In the genomic region with DNA sequence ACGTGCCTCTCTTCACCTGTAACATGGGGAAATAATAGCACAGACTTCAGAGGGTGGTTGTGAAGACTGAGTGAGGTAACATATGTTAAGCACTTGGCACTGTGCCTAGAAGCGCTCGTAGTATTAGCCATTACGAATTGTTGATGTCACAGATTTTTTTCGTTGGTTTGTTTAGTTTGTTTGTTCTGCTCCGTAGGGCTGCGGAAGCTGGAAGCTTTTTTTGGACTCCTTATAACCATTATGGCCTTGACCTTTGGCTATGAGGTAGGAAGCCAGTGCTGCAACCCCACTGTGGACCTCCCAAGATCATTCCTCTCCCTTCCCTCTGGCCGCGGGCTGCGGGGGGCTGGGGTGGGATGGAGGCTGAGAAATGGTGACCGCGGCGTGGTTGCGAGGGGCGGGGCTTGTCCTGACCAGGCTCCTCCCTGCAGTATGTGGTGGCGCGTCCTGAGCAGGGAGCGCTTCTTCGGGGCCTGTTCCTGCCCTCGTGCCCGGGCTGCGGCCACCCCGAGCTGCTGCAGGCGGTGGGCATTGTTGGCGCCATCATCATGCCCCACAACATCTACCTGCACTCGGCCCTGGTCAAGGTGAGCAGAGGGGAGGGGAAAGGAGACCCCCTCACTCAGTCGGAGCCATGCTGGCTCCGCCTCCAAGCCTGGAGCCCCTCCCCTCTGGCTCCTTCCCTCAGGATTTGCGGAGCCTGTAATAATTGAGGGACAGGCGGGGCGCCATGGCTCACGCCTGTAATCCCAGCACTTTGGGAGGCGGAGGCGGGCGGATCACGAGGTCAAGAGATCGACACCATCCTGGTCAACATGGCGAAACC, we compare ENCODE assay signal across 8 cellular contexts. TPM values are rescaled to one million over a fixed set of nuclear protein-coding genes. Genes with fewer than 3 reads are reported as not detected.
DNase-seq lines count a peak whose midpoint lies in the region; ATAC-seq and TF ChIP-seq lines count a peak whose summit lies in the region.

No MANE protein-coding gene starts in this region.

- H3K4me3 ChIP-seq in heart right ventricle, result peak overlapping the region; percentile 8 to 55 (median 46)

- H3K36me3 Mint-ChIP-seq in activated T-cell treated with anti-CD3 and anti-CD28 coated beads, Interleukin-2, amount 50 U/mL, for 72 hours (ENCODE audit: insufficient read depth in 2 of 2), result no peaks in the 10 kb centered on the region

- peak overlapping the region in 8 of 10 donors; percentile 19 to 76 (median 39) for H3K27ac ChIP-seq in heart right ventricle

- peaks cover 0 to 51% (median 7%) of the 10 kb centered on the region in 9 donors for H3K4me1 ChIP-seq in heart right ventricle

- H3K27me3 Mint-ChIP-seq in activated T-cell treated with anti-CD3 and anti-CD28 coated beads, Interleukin-2, amount 50 U/mL, for 72 hours (ENCODE audit: low read depth), result peaks cover 6% of the 10 kb centered on the region

- no peak for TF ChIP-seq CTCF in heart right ventricle (IDR thresholded peaks at IDR 0.05)

- 11% methylated on average over 37 to 38 of the region's 38 CpGs for WGBS in heart right ventricle, 2 donors

- no peaks in the 10 kb centered on the region for H3K9me3 ChIP-seq in heart right ventricle

- H3K27ac Mint-ChIP-seq in activated T-cell treated with anti-CD3 and anti-CD28 coated beads, Interleukin-2, amount 50 U/mL, for 72 hours, result no peak overlapping the region

- peaks cover 0 to 54% (median 0%) of the 10 kb centered on the region in 9 donors for H3K36me3 ChIP-seq in heart right ventricle

- H3K9me3 Mint-ChIP-seq in activated T-cell treated with anti-CD3 and anti-CD28 coated beads, Interleukin-2, amount 50 U/mL, for 72 hours, result no peaks in the 10 kb centered on the region

- intact Hi-C loops in heart right ventricle (cut with DNase I), result no loop called here

- no peaks in the 10 kb centered on the region for H3K27me3 ChIP-seq in heart right ventricle

- H3K4me1 Mint-ChIP-seq in activated T-cell treated with anti-CD3 and anti-CD28 coated beads, Interleukin-2, amount 50 U/mL, for 72 hours (ENCODE audit: low read depth), result peaks cover 4% of the 10 kb centered on the region

- DNase-seq in Ammon's horn (ENCODE audit: low spot score) (peak; percentile 21), LHCN-M2 (ENCODE audit: low read depth) (peak; percentile 28), heart right ventricle (peak; percentile 49 to 68), pulmonary artery endothelial cell (ENCODE audit: low read depth, low spot score) (peak; percentile 48)
- DNase-seq in activated T-cell treated with anti-CD3 and anti-CD28 coated beads, Interleukin-2, amount 50 U/mL, for 72 hours, result no peak

- ATAC-seq in activated T-cell treated with anti-CD3 and anti-CD28 coated beads, Interleukin-2, amount 50 U/mL, for 72 hours (replicated peaks in 1 of 2), result peak; percentile 40 to 59
- ATAC-seq in heart right ventricle (peak; percentile 70 to 90 (median 86)), GM19395 (IDR thresholded peaks at IDR 0.05; ENCODE audit: unreplicated experiment) (no peak), HG02642 (IDR thresholded peaks at IDR 0.05; ENCODE audit: poor library complexity, unreplicated experiment) (no peak), GM21737 (IDR thresholded peaks at IDR 0.05; ENCODE audit: unreplicated experiment) (no peak)

- peak overlapping the region; percentile 10 to 32 for H3K4me3 Mint-ChIP-seq in activated T-cell treated with anti-CD3 and anti-CD28 coated beads, Interleukin-2, amount 50 U/mL, for 72 hours

RNA-seq across cellular contexts. Expression of a gene that starts 5.5 kb away (rescaled TPM):
- total RNA-seq in LHCN-M2 (2014; rRNA removed) (0.11 and 0.13 TPM in 2 replicates), heart right ventricle (1 to 10 TPM in 9 of 10 donors, under 1 TPM in 1; 0.64 to 9.1 (median 4.0) TPM), pulmonary artery endothelial cell (0.04 TPM in 1 of 2 replicates, not detected in the other)
- 0.17 TPM for polyA plus RNA-seq in LHCN-M2 (2012)
- total RNA-seq in activated T-cell treated with anti-CD3 and anti-CD28 coated beads, Interleukin-2, amount 50 U/mL, for 72 hours, result under 1 TPM in 1 of 2 donors, not detected in 1; 0.19 TPM
- 1 to 10 TPM; 4.5 to 8.0 TPM for polyA plus RNA-seq in heart right ventricle

RNA-seq across cellular contexts. Expression of a gene that starts 12.1 kb away (rescaled TPM):
- total RNA-seq in LHCN-M2 (2014; rRNA removed) (69.7 and 74.1 TPM in 2 replicates), heart right ventricle (100 to 1,000 TPM in 2 of 10 donors, 10 to 100 TPM in 8; 77.9 to 118 (median 89.5) TPM), pulmonary artery endothelial cell (51.0 and 73.3 TPM in 2 replicates)
- polyA plus RNA-seq in LHCN-M2 (2012), result 69.7 TPM
- total RNA-seq in activated T-cell treated with anti-CD3 and anti-CD28 coated beads, Interleukin-2, amount 50 U/mL, for 72 hours, result 10 to 100 TPM; 76.7 to 79.0 TPM
- polyA plus RNA-seq in heart right ventricle, result 10 to 100 TPM; 84.2 to 95.0 TPM

RNA-seq across cellular contexts. Expression of a gene that starts 30.9 kb away (rescaled TPM):
- total RNA-seq in LHCN-M2 (2014; rRNA removed) (not detected in 2 replicates), heart right ventricle (not detected), pulmonary artery endothelial cell (not detected in 2 replicates)
- polyA plus RNA-seq in LHCN-M2 (2012), result not detected
- total RNA-seq in activated T-cell treated with anti-CD3 and anti-CD28 coated beads, Interleukin-2, amount 50 U/mL, for 72 hours, result not detected
- under 1 TPM in 1 of 2 donors, not detected in 1; 0.04 TPM for polyA plus RNA-seq in heart right ventricle

RNA-seq across cellular contexts. Expression of a gene that starts 31.3 kb away (rescaled TPM):
- total RNA-seq in LHCN-M2 (2014; rRNA removed) (not detected in 2 replicates), heart right ventricle (not detected), pulmonary artery endothelial cell (not detected in 2 replicates)
- polyA plus RNA-seq in LHCN-M2 (2012), result 0.13 TPM
- not detected for total RNA-seq in activated T-cell treated with anti-CD3 and anti-CD28 coated beads, Interleukin-2, amount 50 U/mL, for 72 hours
- polyA plus RNA-seq in heart right ventricle, result under 1 TPM in 1 of 2 donors, not detected in 1; 0.06 TPM

Comparison
In these comparisons a context has a peak if more than half of its experiments do, and no peak if none do; other contexts are left out.
1. DNase-seq: peak in Ammon's horn (single experiment), LHCN-M2 (single experiment), heart right ventricle (2 of 2) and pulmonary artery endothelial cell (single experiment); none in activated T-cell treated with anti-CD3 and anti-CD28 coated beads, Interleukin-2, amount 50 U/mL, for 72 hours (0 of 2).
2. ATAC-seq: peak in activated T-cell treated with anti-CD3 and anti-CD28 coated beads, Interleukin-2, amount 50 U/mL, for 72 hours (2 of 2) and heart right ventricle (8 of 8); none in GM19395 (single experiment), HG02642 (single experiment) and GM21737 (single experiment).